ENCODE assay signal across 13 cellular contexts in genomic region chr10:62231371-62231770, GRCh38. TPM values are rescaled to one million over a fixed set of nuclear protein-coding genes. Genes with fewer than 3 reads are reported as not detected.
DNase-seq lines count a peak whose midpoint lies in the region; ATAC-seq and TF ChIP-seq lines count a peak whose summit lies in the region.
"Had no signal": no experiment of that assay in that cellular context is flagged by ENCODE, and none has a peak within 500 bp of the region (broad histone marks: within the 10 kb centered on the region; RNA-seq: fewer than 3 reads in every experiment).

No MANE protein-coding gene starts in this region.

- H3K9me3 Mint-ChIP-seq in activated T-cell treated with anti-CD3 and anti-CD28 coated beads, Interleukin-2, amount 50 U/mL, for 4 hours: no peaks in the 10 kb centered on the region
- H3K9me3 Mint-ChIP-seq: activated naive CD4-positive, alpha-beta T cell treated with anti-CD3 and anti-CD28 coated beads, Interleukin-2, amount 50 U/mL, for 72 hours had no signal

- ATAC-seq in activated T-cell treated with anti-CD3 and anti-CD28 coated beads, Interleukin-2, amount 50 U/mL, for 4 hours: no peak
- no peak for ATAC-seq in HG03520 (IDR thresholded peaks at IDR 0.05; ENCODE audit: unreplicated experiment)
- ATAC-seq: activated naive CD4-positive, alpha-beta T cell treated with anti-CD3 and anti-CD28 coated beads, Interleukin-2, amount 50 U/mL, for 72 hours had no signal

- H3K4me3 ChIP-seq in fibroblast of villous mesenchyme (ENCODE audit: low read depth, low read length): no peak overlapping the region
- H3K4me3 ChIP-seq: Peyer's patch had no signal

- H3K4me1 Mint-ChIP-seq in activated T-cell treated with anti-CD3 and anti-CD28 coated beads, Interleukin-2, amount 50 U/mL, for 4 hours (ENCODE audit: low read depth): peaks cover 22% of the 10 kb centered on the region

- DNase-seq in activated T-cell treated with anti-CD3 and anti-CD28 coated beads, Interleukin-2, amount 50 U/mL, for 4 hours: no peak
- DNase-seq in activated T-cell treated with anti-CD3 and anti-CD28 coated beads for 4 hours (no peak), fibroblast of villous mesenchyme (ENCODE audit: low read depth) (peak; percentile 58), stromal cell of bone marrow (ENCODE audit: low read depth) (peak; percentile 81), LoVo (ENCODE audit: low spot score) (no peak)
- DNase-seq in activated naive CD4-positive, alpha-beta T cell treated with anti-CD3 and anti-CD28 coated beads, Interleukin-2, amount 50 U/mL, for 16 hours: no peak
- DNase-seq: activated CD4-positive, CD25-positive, alpha-beta regulatory T cell treated with anti-CD3 and anti-CD28 coated beads, Interleukin-2, amount 50 U/mL, for 72 hours; midbrain; NCI-H2029 treated with DMSO at 0.1 percent for 48 hours; Peyer's patch had no signal

- H3K27ac ChIP-seq in VCaP: 0 out of 2 replicates have a peak overlapping the region, but pooled peaks have one; percentile 17
- H3K27ac ChIP-seq: Peyer's patch had no signal

- peaks cover 3% of the 10 kb centered on the region for H3K36me3 Mint-ChIP-seq in activated T-cell treated with anti-CD3 and anti-CD28 coated beads, Interleukin-2, amount 50 U/mL, for 4 hours (ENCODE audit: insufficient read depth)

- H3K4me3 Mint-ChIP-seq in activated T-cell treated with anti-CD3 and anti-CD28 coated beads, Interleukin-2, amount 50 U/mL, for 4 hours: peak overlapping the region; percentile 10

- H3K27me3 Mint-ChIP-seq in activated T-cell treated with anti-CD3 and anti-CD28 coated beads, Interleukin-2, amount 50 U/mL, for 4 hours (ENCODE audit: low read depth): no peaks in the 10 kb centered on the region

- no peak for TF ChIP-seq CTCF in VCaP (conservative IDR thresholded peaks at IDR 0.05)
- no peak for TF ChIP-seq CTCF in fibroblast of villous mesenchyme (IDR thresholded peaks at IDR 0.05; ENCODE audit: insufficient read depth, low read depth, low read length)

RNA-seq across cellular contexts. Expression of gene RTKN2, which starts 37.3 kb away (rescaled TPM):
- 1 to 10 TPM; 2.1 to 4.0 (median 3.2) TPM for total RNA-seq in activated T-cell treated with anti-CD3 and anti-CD28 coated beads, Interleukin-2, amount 50 U/mL, for 4 hours
- total RNA-seq in fibroblast of villous mesenchyme: 8.7 and 15.1 TPM in 2 replicates

Comparison
In these comparisons a context has a peak if more than half of its experiments do, and no peak if none do; other contexts are left out.
1. DNase-seq: peak in fibroblast of villous mesenchyme (single experiment) and stromal cell of bone marrow (single experiment); none in activated T-cell treated with anti-CD3 and anti-CD28 coated beads, Interleukin-2, amount 50 U/mL, for 4 hours (single experiment), activated T-cell treated with anti-CD3 and anti-CD28 coated beads for 4 hours (single experiment), LoVo (single experiment) and activated naive CD4-positive, alpha-beta T cell treated with anti-CD3 and anti-CD28 coated beads, Interleukin-2, amount 50 U/mL, for 16 hours (single experiment).